In genomic region chr7:150305250-150305893, GRCh38 we compare ENCODE assay signal across 1 cellular context.
TF ChIP-seq lines count a peak whose summit lies in the region.
"Not testable (repeated sequence)": the region's sequence is repeated elsewhere in the genome, so short reads cannot be mapped to it uniquely, and the experiment has no call there.

No MANE protein-coding gene starts in this region.

TF ChIP-seq in K562, 482 proteins besides CTCF, POLR2A, EP300 and RAD21 (continued from another document):
- peak; percentile 90 for TF ChIP-seq ZNF592 (IDR thresholded peaks at IDR 0.05)
- TF ChIP-seq E2F6 (IDR thresholded peaks at IDR 0.05; ENCODE audit: borderline replicate concordance in 1 of 2, extremely low read depth in 1 of 2, insufficient read depth in 1 of 2, insufficient read length in 1 of 2, low read depth in 1 of 2, low read length in 1 of 2, poor library complexity in 1 of 2, severe bottlenecking in 1 of 2): peak in 1 of 2 experiments; percentile 44
- TF ChIP-seq RAD51 (IDR thresholded peaks at IDR 0.05; ENCODE audit: borderline replicate concordance, low read depth): peak; percentile 62; the same call in 1 of the 2 replicates
- peak; percentile 75; the same call in 1 of the 2 replicates for TF ChIP-seq CREB3L1 (IDR thresholded peaks at IDR 0.05; ENCODE audit: borderline replicate concordance, low read depth)
- TF ChIP-seq HDAC1 (IDR thresholded peaks at IDR 0.05): peak in 1 of 2 experiments; percentile 57; a peak in 1 of 4 replicates
- TF ChIP-seq DPF2 (IDR thresholded peaks at IDR 0.05): peak; percentile 46; the same call in 1 of the 2 replicates
- TF ChIP-seq JUN (IDR thresholded peaks at IDR 0.05; ENCODE audit: borderline replicate concordance, low read depth, low read length): 0 out of 2 replicates have a peak, but pooled peaks have one; percentile 15
- TF ChIP-seq JUN (CRISPR knock-in tag; IDR thresholded peaks at IDR 0.05; ENCODE audit: borderline replicate concordance); ATF1 (CRISPR knock-in tag; IDR thresholded peaks at IDR 0.05); MYC (CRISPR knock-in tag; IDR thresholded peaks at IDR 0.05; ENCODE audit: borderline replicate concordance, low read depth); NR2C2 (CRISPR knock-in tag; IDR thresholded peaks at IDR 0.05): not testable (repeated sequence)
- 0 out of 2 replicates have a peak, but pooled peaks have one; percentile 49 for TF ChIP-seq ATF1 (tag; IDR thresholded peaks at IDR 0.05)
- peak; percentile 80 for TF ChIP-seq ZSCAN29 (IDR thresholded peaks at IDR 0.05)
- peak in 1 of 2 experiments; percentile 51 for TF ChIP-seq AFF1 (IDR thresholded peaks at IDR 0.05; ENCODE audit: low read depth in 1 of 2, partially characterized antibody in 2 of 2)
- TF ChIP-seq ARNT (IDR thresholded peaks at IDR 0.05): 0 out of 4 replicates have a peak, but pooled peaks of 1 of the 2 experiments have one; percentile 37
- TF ChIP-seq MYC (IDR thresholded peaks at IDR 0.05; ENCODE audit: low read depth, low read length): peak; percentile 63; the same call in 1 of the 2 replicates
- TF ChIP-seq HDAC2 (IDR thresholded peaks at IDR 0.05): peak; percentile 49; the same call in 1 of the 2 replicates
- TF ChIP-seq NFRKB (IDR thresholded peaks at IDR 0.05; ENCODE audit: low read depth): peak; percentile 51
- TF ChIP-seq NR2C2 (tag; IDR thresholded peaks at IDR 0.05): peak; percentile 32; the same call in 1 of the 2 replicates
- TF ChIP-seq POLR2B (IDR thresholded peaks at IDR 0.05; ENCODE audit: low read depth, partially characterized antibody): peak; percentile 20
- peak; percentile 32; the same call in 1 of the 2 replicates for TF ChIP-seq ZNF347 (CRISPR knock-in tag; IDR thresholded peaks at IDR 0.05; ENCODE audit: low read depth)
